ENCODE assay signal across 12 cellular contexts in genomic region chr15:69758291-69758771, GRCh38.
DNase-seq lines count a peak whose midpoint lies in the region; ATAC-seq, FAIRE-seq and TF ChIP-seq lines count a peak whose summit lies in the region.
"Had no signal": no experiment of that assay in that cellular context is flagged by ENCODE, and none has a peak within 500 bp of the region (broad histone marks: within the 10 kb centered on the region; RNA-seq: fewer than 3 reads in every experiment).

No MANE protein-coding gene starts in this region.

- H3K4me3 ChIP-seq in BJ (ENCODE audit: low read depth, low read length) (no peak overlapping the region), HFF-Myc (replicated peaks; ENCODE audit: low read depth, low read length) (no peak overlapping the region), mesenchymal stem cell (ENCODE audit: insufficient read depth in 1 of 2, low read depth in 1 of 2, low read length in 2 of 2) (no peak overlapping the region), dorsolateral prefrontal cortex (no peak overlapping the region)
- H3K4me3 ChIP-seq: tibial artery had no signal

- no peak overlapping the region for H2AK5ac ChIP-seq in mesenchymal stem cell (ENCODE audit: low read length, severe bottlenecking)

- H3K36me3 Mint-ChIP-seq in activated T-helper 2 cell treated with anti-CD3 and anti-CD28 coated beads, Interferon-gamma antibody, Interleukin-2, Interleukin-4, amounts not matched to agents 10 μg/mL and 5 μg/mL and 100 μg/mL, durations not matched to agents 14 hours and 24 hours and 36 hours (ENCODE audit: low read depth) = peaks cover 28% of the 10 kb centered on the region

- no peak overlapping the region for H4K91ac ChIP-seq in mesenchymal stem cell (ENCODE audit: low read length)

- peak overlapping the region; percentile 41 to 55 for H3K18ac ChIP-seq in mesenchymal stem cell (ENCODE audit: low read depth in 1 of 2, low read length in 2 of 2)

- no peak overlapping the region for H3K23ac ChIP-seq in mesenchymal stem cell (ENCODE audit: low read length in 2 of 2)

- no peaks in the 10 kb centered on the region for H3K9me3 ChIP-seq in mesenchymal stem cell (ENCODE audit: control insufficient read depth, low read length)

- no peak overlapping the region for H2BK120ac ChIP-seq in mesenchymal stem cell (ENCODE audit: low read depth, low read length)

- H3K27me3 Mint-ChIP-seq in activated T-helper 2 cell treated with anti-CD3 and anti-CD28 coated beads, Interferon-gamma antibody, Interleukin-2, Interleukin-4, amounts not matched to agents 10 μg/mL and 5 μg/mL and 100 μg/mL, durations not matched to agents 14 hours and 24 hours and 36 hours (ENCODE audit: low read depth) = no peaks in the 10 kb centered on the region

- no peak for TF ChIP-seq POLR2A in GM12892 (IDR thresholded peaks at IDR 0.05; ENCODE audit: low read depth, low read length)

- H2BK15ac ChIP-seq in mesenchymal stem cell (ENCODE audit: low read depth, poor library complexity, severe bottlenecking) = no peak overlapping the region

- 35% methylated on average over 1 of the region's 2 CpGs for WGBS in mesenchymal stem cell

- peaks cover 80% of the 10 kb centered on the region for H3K4me1 Mint-ChIP-seq in activated T-helper 2 cell treated with anti-CD3 and anti-CD28 coated beads, Interferon-gamma antibody, Interleukin-2, Interleukin-4, amounts not matched to agents 10 μg/mL and 5 μg/mL and 100 μg/mL, durations not matched to agents 14 hours and 24 hours and 36 hours (ENCODE audit: low read depth)

- no peak overlapping the region for H3K9ac ChIP-seq in mesenchymal stem cell (ENCODE audit: low read length)

- DNase-seq in BJ (ENCODE audit: low read depth) = peak; percentile 18
- peak; percentile 56 for DNase-seq in HFF-Myc (ENCODE audit: extremely low read depth, low read depth)
- no peak for DNase-seq in activated T-helper 2 cell treated with anti-CD3 and anti-CD28 coated beads, Interferon-gamma antibody, Interleukin-2, Interleukin-4, amounts not matched to agents 10 μg/mL and 5 μg/mL and 100 μg/mL, durations not matched to agents 14 hours and 24 hours and 36 hours (ENCODE audit: low spot score)
- peak; percentile 73 for DNase-seq in mesenchymal stem cell
- no peak for DNase-seq in dorsolateral prefrontal cortex
- DNase-seq in GM12892 (ENCODE audit: insufficient read length) = no peak
- no peak for DNase-seq in activated CD4-positive, alpha-beta T cell treated with anti-CD3 and anti-CD28 coated beads, Interleukin-2, amount 50 U/mL, for 1 hour
- DNase-seq: Calu3, tibial artery, WERI-Rb-1 had no signal

- H3K36me3 ChIP-seq in BJ (ENCODE audit: control insufficient read depth, insufficient read depth, low read length) = no peaks in the 10 kb centered on the region
- no peaks in the 10 kb centered on the region for H3K36me3 ChIP-seq in mesenchymal stem cell (ENCODE audit: control insufficient read depth in 1 of 2, insufficient read depth in 2 of 2, low read depth in 1 of 2, low read length in 2 of 2)
- H3K36me3 ChIP-seq: tibial artery, WERI-Rb-1 had no signal

- H2BK12ac ChIP-seq in mesenchymal stem cell (ENCODE audit: low read length in 2 of 2) = peak overlapping the region in 1 of 2 experiments; percentile 64

- no peak overlapping the region for H3K27ac ChIP-seq in mesenchymal stem cell (ENCODE audit: low read length, poor library complexity, severe bottlenecking)
- H3K27ac ChIP-seq in dorsolateral prefrontal cortex = no peak overlapping the region
- H3K27ac ChIP-seq: tibial artery, WERI-Rb-1 had no signal

- FAIRE-seq in GM12892 (lab: Jason Lieb, UNC) = no peak
- FAIRE-seq: bronchial epithelial cell had no signal

- no peak overlapping the region for H4K8ac ChIP-seq in mesenchymal stem cell (ENCODE audit: low read length)

- CTCF ChIA-PET in BJ (lab: Yijun Ruan, JAX) = interaction anchor here (0.7 to 0.8 kb wide), 2 partner anchors 363 to 709 kb away, joined by 3 read pairs; no protein-coding TSS in a partner anchor

- ATAC-seq in GM21723 (IDR thresholded peaks at IDR 0.05; ENCODE audit: unreplicated experiment) = no peak

- H3K4ac ChIP-seq in mesenchymal stem cell (ENCODE audit: low read depth in 1 of 2, low read length in 2 of 2) = peak overlapping the region; percentile 54 to 69

- H3K9me3 Mint-ChIP-seq in activated T-helper 2 cell treated with anti-CD3 and anti-CD28 coated beads, Interferon-gamma antibody, Interleukin-2, Interleukin-4, amounts not matched to agents 10 μg/mL and 5 μg/mL and 100 μg/mL, durations not matched to agents 14 hours and 24 hours and 36 hours = peaks cover 30% of the 10 kb centered on the region

- intact Hi-C loops in activated T-helper 2 cell treated with anti-CD3 and anti-CD28 coated beads, Interferon-gamma antibody, Interleukin-2, Interleukin-4, amounts not matched to agents 10 μg/mL and 5 μg/mL and 100 μg/mL, durations not matched to agents 14 hours and 24 hours and 36 hours (cut with micrococcal nuclease) = loop anchor here (5.0 kb wide), 5 partner anchors 91 to 789 kb away; no protein-coding TSS in a partner anchor
- intact Hi-C loops in dorsolateral prefrontal cortex (cut with DNase I) = no loop called here

- H3K4me1 ChIP-seq in mesenchymal stem cell (ENCODE audit: control insufficient read depth, insufficient read depth, low read depth, low read length) = peaks cover 22% of the 10 kb centered on the region

- H3K79me1 ChIP-seq in mesenchymal stem cell (replicated peaks; ENCODE audit: low read length, poor library complexity, severe bottlenecking) = no peaks in the 10 kb centered on the region

- no peak overlapping the region for H3K4me2 ChIP-seq in mesenchymal stem cell (ENCODE audit: low read length, poor library complexity, severe bottlenecking)

- H3K27ac Mint-ChIP-seq in activated T-helper 2 cell treated with anti-CD3 and anti-CD28 coated beads, Interferon-gamma antibody, Interleukin-2, Interleukin-4, amounts not matched to agents 10 μg/mL and 5 μg/mL and 100 μg/mL, durations not matched to agents 14 hours and 24 hours and 36 hours = peak overlapping the region; percentile 92

- H2BK5ac ChIP-seq in mesenchymal stem cell (ENCODE audit: low read depth, low read length, poor library complexity, severe bottlenecking) = no peak overlapping the region

- POLR2A ChIA-PET in BJ (lab: Charles Lee) = interaction anchor here (0.6 kb wide), 1 partner anchor 224 kb away, joined by 3 read pairs; no protein-coding TSS in a partner anchor

- no peak for TF ChIP-seq CTCF in BJ (IDR thresholded peaks at IDR 0.05; ENCODE audit: insufficient read depth, low read depth, low read length)
- TF ChIP-seq CTCF in HFF-Myc (IDR thresholded peaks at IDR 0.05; ENCODE audit: low read depth, low read length, missing control alignments) = no peak
- no peak for TF ChIP-seq CTCF in dorsolateral prefrontal cortex (IDR thresholded peaks at IDR 0.05 in 54 of 56, conservative IDR thresholded peaks at IDR 0.05 in 2 of 56; ENCODE audit: low read depth in 1 of 56, partially characterized antibody in 56 of 56)

- H2AFZ ChIP-seq in mesenchymal stem cell (ENCODE audit: low read depth, low read length) = no peak overlapping the region

- no peak overlapping the region for H3K4me3 Mint-ChIP-seq in activated T-helper 2 cell treated with anti-CD3 and anti-CD28 coated beads, Interferon-gamma antibody, Interleukin-2, Interleukin-4, amounts not matched to agents 10 μg/mL and 5 μg/mL and 100 μg/mL, durations not matched to agents 14 hours and 24 hours and 36 hours (ENCODE audit: low read depth)

- H3K27me3 ChIP-seq in BJ (ENCODE audit: control insufficient read depth, insufficient read depth, low read length) = peaks cover 6% of the 10 kb centered on the region
- H3K27me3 ChIP-seq in mesenchymal stem cell (ENCODE audit: control insufficient read depth in 1 of 2, insufficient read depth in 1 of 2, low read length in 2 of 2) = no peaks in the 10 kb centered on the region
- H3K27me3 ChIP-seq in dorsolateral prefrontal cortex = peaks cover 0 to 20% (median 0%) of the 10 kb centered on the region in 45 donors
- H3K27me3 ChIP-seq: tibial artery had no signal

- H3K14ac ChIP-seq in mesenchymal stem cell (ENCODE audit: low read length in 2 of 2) = no peak overlapping the region

Comparison
In these comparisons a context has a peak if more than half of its experiments do, and no peak if none do; other contexts are left out.
1. DNase-seq: peak in BJ (single experiment), HFF-Myc (single experiment) and mesenchymal stem cell (single experiment); none in activated T-helper 2 cell treated with anti-CD3 and anti-CD28 coated beads, Interferon-gamma antibody, Interleukin-2, Interleukin-4, amounts not matched to agents 10 μg/mL and 5 μg/mL and 100 μg/mL, durations not matched to agents 14 hours and 24 hours and 36 hours (single experiment), dorsolateral prefrontal cortex (0 of 10), GM12892 (single experiment) and activated CD4-positive, alpha-beta T cell treated with anti-CD3 and anti-CD28 coated beads, Interleukin-2, amount 50 U/mL, for 1 hour (single experiment).